ENCODE assay signal across 1 cellular context in the genomic region with DNA sequence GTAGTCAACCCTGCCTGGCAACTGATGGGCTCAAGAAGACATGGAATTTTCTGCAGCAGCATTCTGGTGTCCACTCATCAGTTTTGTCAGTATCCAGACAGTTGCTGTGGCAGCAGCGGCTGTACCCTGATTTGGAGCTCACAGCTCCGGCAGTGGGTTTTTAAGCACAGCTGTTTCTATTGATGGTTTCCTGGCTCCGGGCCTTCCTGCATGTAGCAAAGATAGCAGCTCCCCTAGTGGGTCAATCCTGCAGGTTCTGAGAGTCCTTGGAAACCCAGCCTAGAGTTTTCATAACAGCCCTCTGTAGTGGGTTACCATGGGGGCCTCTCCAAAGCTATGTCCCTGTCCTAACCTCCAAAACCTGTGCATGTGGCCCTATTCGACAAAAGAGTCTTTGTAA.
TF ChIP-seq lines count a peak whose summit lies in the region.

No MANE protein-coding gene starts in this region.

TF ChIP-seq in SK-N-SH, 30 proteins besides CTCF, POLR2A, EP300 and RAD21 (continued from another document):
- TF ChIP-seq REST (IDR thresholded peaks at IDR 0.05; ENCODE audit: low read depth, low read length) (no peak), GATA2 (CRISPR knock-in tag; IDR thresholded peaks at IDR 0.05) (no peak)
